8 cellular contexts compared by ENCODE assay signal in genomic region chr17:32111141-32111771, GRCh38. TPM values are rescaled to one million over a fixed set of nuclear protein-coding genes. Genes with fewer than 3 reads are reported as not detected.
A peak's percentile ranks its signal among the peaks of the same experiment; 100 is the strongest.
DNase-seq lines count a peak whose midpoint lies in the region; ATAC-seq, FAIRE-seq and TF ChIP-seq lines count a peak whose summit lies in the region.

No MANE protein-coding gene starts in this region.

- H3K4me1 Mint-ChIP-seq in activated CD8-positive, alpha-beta memory T cell treated with anti-CD3 and anti-CD28 coated beads, Interleukin-2, amount 10 ng/mL, durations not matched to agents 7 days and 5 days = peaks cover 26% of the 10 kb centered on the region

- DNase-seq in DND-41 = peak; percentile 18
- peak; percentile 66 for DNase-seq in NCI-H1436 treated with DMSO at 0.1 percent for 48 hours (lab: John Stamatoyannopoulos, UW)
- DNase-seq in activated CD8-positive, alpha-beta memory T cell treated with anti-CD3 and anti-CD28 coated beads, Interleukin-2, amount 10 ng/mL, durations not matched to agents 7 days and 5 days = peak; percentile 72
- DNase-seq in fibroblast of the aortic adventitia (ENCODE audit: low read depth) = peak; percentile 65
- peak; percentile 34 for DNase-seq in renal cortical epithelial cell (ENCODE audit: low read depth)
- no peak for DNase-seq in activated CD4-positive, CD25-positive, alpha-beta regulatory T cell (lab: John Stamatoyannopoulos, UW)
- DNase-seq in GM12892 (ENCODE audit: insufficient read length) = no peak

- ATAC-seq in DND-41 (ENCODE audit: insufficient read depth, low read depth) = 0 out of 3 replicates have a peak, but pooled peaks have one; percentile 31
- ATAC-seq in activated CD8-positive, alpha-beta memory T cell treated with anti-CD3 and anti-CD28 coated beads, Interleukin-2, amount 10 ng/mL, durations not matched to agents 7 days and 5 days = peak; percentile 77
- no peak for ATAC-seq in HG02938 (IDR thresholded peaks at IDR 0.05; ENCODE audit: unreplicated experiment)

- H3K27me3 ChIP-seq in DND-41 (ENCODE audit: insufficient read depth, low read length, poor library complexity) = no peaks in the 10 kb centered on the region

- no peak overlapping the region for H3K4me3 ChIP-seq in DND-41 (ENCODE audit: low read depth in 1 of 2, low read length in 2 of 2)
- no peak overlapping the region for H3K4me3 ChIP-seq in fibroblast of the aortic adventitia (ENCODE audit: low read depth, low read length)

- TF ChIP-seq POLR2A in GM12892 (IDR thresholded peaks at IDR 0.05; ENCODE audit: low read depth, low read length) = no peak

- H3K4me2 ChIP-seq in DND-41 (ENCODE audit: insufficient read depth, low read length) = no peak overlapping the region

- no peaks in the 10 kb centered on the region for H3K4me1 ChIP-seq in DND-41 (ENCODE audit: insufficient read depth, low read length)

- H3K4me3 Mint-ChIP-seq in activated CD8-positive, alpha-beta memory T cell treated with anti-CD3 and anti-CD28 coated beads, Interleukin-2, amount 10 ng/mL, durations not matched to agents 7 days and 5 days = no peak overlapping the region

- H3K9me3 Mint-ChIP-seq in activated CD8-positive, alpha-beta memory T cell treated with anti-CD3 and anti-CD28 coated beads, Interleukin-2, amount 10 ng/mL, durations not matched to agents 7 days and 5 days (ENCODE audit: low read depth) = no peaks in the 10 kb centered on the region

- CTCF ChIA-PET in activated CD8-positive, alpha-beta memory T cell treated with anti-CD3 and anti-CD28 coated beads, Interleukin-2, amount 10 ng/mL, durations not matched to agents 7 days and 5 days (lab: Charles Lee) = interaction anchor here (0.5 to 1.7 kb wide), 8 partner anchors 9 to 148 kb away, joined by 3 to 10 read pairs (median 4); partner anchors contain the start of gene LRRC37B

- no peak overlapping the region for H3K27ac Mint-ChIP-seq in activated CD8-positive, alpha-beta memory T cell treated with anti-CD3 and anti-CD28 coated beads, Interleukin-2, amount 10 ng/mL, durations not matched to agents 7 days and 5 days

- H3K36me3 ChIP-seq in DND-41 (ENCODE audit: insufficient read depth, low read length) = no peaks in the 10 kb centered on the region

- peaks cover 2% of the 10 kb centered on the region for H3K27me3 Mint-ChIP-seq in activated CD8-positive, alpha-beta memory T cell treated with anti-CD3 and anti-CD28 coated beads, Interleukin-2, amount 10 ng/mL, durations not matched to agents 7 days and 5 days

- no peak overlapping the region for H3K9ac ChIP-seq in DND-41 (ENCODE audit: low read depth, low read length)

- H2AFZ ChIP-seq in DND-41 (ENCODE audit: low read depth, low read length) = no peak overlapping the region

- no peaks in the 10 kb centered on the region for H3K36me3 Mint-ChIP-seq in activated CD8-positive, alpha-beta memory T cell treated with anti-CD3 and anti-CD28 coated beads, Interleukin-2, amount 10 ng/mL, durations not matched to agents 7 days and 5 days

- no peak for FAIRE-seq in GM12892 (lab: Jason Lieb, UNC)

- TF ChIP-seq CTCF in DND-41 (IDR thresholded peaks at IDR 0.05; ENCODE audit: borderline replicate concordance, extremely low read depth, low read length, poor library complexity, severe bottlenecking) (peak; percentile 27), fibroblast of the aortic adventitia (IDR thresholded peaks at IDR 0.05; ENCODE audit: insufficient read depth, low read length) (peak; percentile 37)

- no peak overlapping the region for H3K27ac ChIP-seq in DND-41 (ENCODE audit: low read length)

- H4K20me1 ChIP-seq in DND-41 (ENCODE audit: insufficient read depth, low read length) = no peaks in the 10 kb centered on the region

- no peaks in the 10 kb centered on the region for H3K79me2 ChIP-seq in DND-41 (ENCODE audit: insufficient read depth, low read length)

- H3K9me3 ChIP-seq in DND-41 (ENCODE audit: insufficient read depth, low read length, severe bottlenecking) = no peaks in the 10 kb centered on the region

RNA-seq across cellular contexts. Expression of gene RHOT1, which starts 31.0 kb away (rescaled TPM):
- total RNA-seq in activated CD8-positive, alpha-beta memory T cell treated with anti-CD3 and anti-CD28 coated beads, Interleukin-2, amount 10 ng/mL, durations not matched to agents 7 days and 5 days = 10 to 100 TPM; 25.7 to 28.2 TPM
- 21.0 and 50.5 TPM in 2 replicates for total RNA-seq in fibroblast of the aortic adventitia (ENCODE audit: low replicate concordance)
- 30.2 and 62.3 TPM in 2 replicates for total RNA-seq in renal cortical epithelial cell
- polyA plus RNA-seq in GM12892 (2012; ENCODE audit: missing spikeins) = 29.7 TPM

Comparison
In these comparisons a context has a peak if more than half of its experiments do, and no peak if none do; other contexts are left out.
1. DNase-seq: peak in DND-41 (single experiment), NCI-H1436 treated with DMSO at 0.1 percent for 48 hours (single experiment), activated CD8-positive, alpha-beta memory T cell treated with anti-CD3 and anti-CD28 coated beads, Interleukin-2, amount 10 ng/mL, durations not matched to agents 7 days and 5 days (single experiment), fibroblast of the aortic adventitia (single experiment) and renal cortical epithelial cell (single experiment); none in activated CD4-positive, CD25-positive, alpha-beta regulatory T cell (0 of 4) and GM12892 (single experiment).